ENCODE assay signal across 8 cellular contexts in the genomic region with DNA sequence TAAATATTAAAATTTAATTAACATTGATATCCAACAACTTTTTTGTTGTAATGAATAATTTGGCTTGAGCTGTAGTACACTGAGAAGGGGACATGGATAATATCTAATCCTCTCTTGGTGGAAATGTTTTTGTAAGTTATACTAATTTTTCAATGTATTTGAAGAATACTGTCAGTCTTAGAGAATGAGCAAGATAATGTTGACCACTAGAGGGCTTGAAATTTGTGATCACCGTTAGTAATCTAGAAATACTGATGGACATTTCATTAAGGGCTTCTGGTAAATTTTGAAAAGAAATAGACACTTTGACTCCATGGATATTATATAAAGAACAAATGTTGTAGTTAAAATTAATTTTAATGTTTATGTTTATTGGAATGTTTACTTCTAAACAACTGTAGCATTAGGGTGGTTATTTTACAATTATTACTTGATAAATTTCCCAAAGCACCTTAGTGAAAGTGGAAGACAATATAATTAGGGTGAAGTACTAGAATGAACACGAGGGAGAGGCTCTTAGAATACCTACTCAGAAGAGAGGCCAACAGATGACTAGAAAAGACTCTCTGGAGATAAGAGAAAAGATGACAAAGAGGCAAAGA. TPM values are rescaled to one million over a fixed set of nuclear protein-coding genes. Genes with fewer than 3 reads are reported as not detected.
DNase-seq lines count a peak whose midpoint lies in the region; ATAC-seq and TF ChIP-seq lines count a peak whose summit lies in the region.

No MANE protein-coding gene starts in this region.

- ATAC-seq in lung (ENCODE audit: insufficient read depth, low FRiP score): no peak
- no peak for ATAC-seq in activated naive CD8-positive, alpha-beta T cell treated with anti-CD3 and anti-CD28 coated beads, Interleukin-2, amount 50 U/mL, for 24 hours

- no peak overlapping the region for H3K4me3 Mint-ChIP-seq in brain
- no peak overlapping the region for H3K4me3 Mint-ChIP-seq in activated naive CD8-positive, alpha-beta T cell treated with anti-CD3 and anti-CD28 coated beads, Interleukin-2, amount 50 U/mL, for 24 hours

- H3K36me3 ChIP-seq in lung (ENCODE audit: control insufficient read depth in 2 of 2, insufficient read depth in 2 of 2, low read length in 2 of 2): no peaks in the 10 kb centered on the region

- no peaks in the 10 kb centered on the region for H3K27me3 ChIP-seq in lung (ENCODE audit: control insufficient read depth, insufficient read depth)

- WGBS in lung, 2 donors: 6 to 14% methylated on average over 2 of the region's 2 CpGs

- no peaks in the 10 kb centered on the region for H3K36me3 Mint-ChIP-seq in brain
- no peaks in the 10 kb centered on the region for H3K36me3 Mint-ChIP-seq in activated naive CD8-positive, alpha-beta T cell treated with anti-CD3 and anti-CD28 coated beads, Interleukin-2, amount 50 U/mL, for 24 hours (ENCODE audit: low read depth)

- no peaks in the 10 kb centered on the region for H3K4me1 ChIP-seq in lung (ENCODE audit: control insufficient read depth in 2 of 2, insufficient read depth in 2 of 2, low read length in 2 of 2)

- no peaks in the 10 kb centered on the region for H3K9me3 Mint-ChIP-seq in brain
- peaks cover 5% of the 10 kb centered on the region for H3K9me3 Mint-ChIP-seq in activated naive CD8-positive, alpha-beta T cell treated with anti-CD3 and anti-CD28 coated beads, Interleukin-2, amount 50 U/mL, for 24 hours

- no peaks in the 10 kb centered on the region for H3K4me1 Mint-ChIP-seq in brain
- H3K4me1 Mint-ChIP-seq in activated naive CD8-positive, alpha-beta T cell treated with anti-CD3 and anti-CD28 coated beads, Interleukin-2, amount 50 U/mL, for 24 hours: peaks cover 27% of the 10 kb centered on the region

- no peak overlapping the region for H3K4me3 ChIP-seq in lung

- DNase-seq in NCI-H510A treated with DMSO at 0.1 percent for 48 hours (lab: John Stamatoyannopoulos, UW) (peak; percentile 18), NCI-H510A (lab: John Stamatoyannopoulos, UW) (no peak), M059J (ENCODE audit: low read depth) (peak; percentile 35), lung (ENCODE audit: low spot score) (no peak), NCI-H1417 treated with DMSO at 0.1 percent for 48 hours (lab: John Stamatoyannopoulos, UW) (no peak), DMS153 treated with DMSO at 0.1 percent for 48 hours (lab: John Stamatoyannopoulos, UW; ENCODE audit: unreplicated experiment) (no peak)
- DNase-seq in activated naive CD8-positive, alpha-beta T cell treated with anti-CD3 and anti-CD28 coated beads, Interleukin-2, amount 50 U/mL, for 24 hours: no peak

- no peaks in the 10 kb centered on the region for H3K9me3 ChIP-seq in lung (ENCODE audit: control insufficient read depth in 2 of 2, insufficient read depth in 1 of 2, low read length in 1 of 2)

- H3K27me3 Mint-ChIP-seq in brain: peaks cover 3% of the 10 kb centered on the region
- H3K27me3 Mint-ChIP-seq in activated naive CD8-positive, alpha-beta T cell treated with anti-CD3 and anti-CD28 coated beads, Interleukin-2, amount 50 U/mL, for 24 hours: no peaks in the 10 kb centered on the region

- H3K27ac ChIP-seq in lung (ENCODE audit: low read depth in 1 of 2, low read length in 1 of 2): no peak overlapping the region

- TF ChIP-seq CTCF in brain (conservative IDR thresholded peaks at IDR 0.05): peak; percentile 55 to 73
- peak; percentile 16 for TF ChIP-seq CTCF in lung (IDR thresholded peaks at IDR 0.05; ENCODE audit: control extremely low read depth, extremely low read depth)

- no peak overlapping the region for H3K27ac Mint-ChIP-seq in brain
- no peak overlapping the region for H3K27ac Mint-ChIP-seq in activated naive CD8-positive, alpha-beta T cell treated with anti-CD3 and anti-CD28 coated beads, Interleukin-2, amount 50 U/mL, for 24 hours

RNA-seq across cellular contexts. Expression of a gene that starts 20.0 kb away (rescaled TPM):
- 14.8 and 24.4 TPM in 2 replicates for total RNA-seq in M059J (2014; rRNA removed; shearing (Covaris generic))
- 6.0 TPM for polyA plus RNA-seq in brain (ENCODE audit: insufficient read depth, low read depth, low replicate concordance)
- total RNA-seq in lung: 10 to 100 TPM; 57.0 to 98.2 TPM
- 10 to 100 TPM; 11.9 to 16.2 TPM for polyA plus RNA-seq in lung

Comparison
In these comparisons a context has a peak if more than half of its experiments do, and no peak if none do; other contexts are left out.
1. DNase-seq: peak in NCI-H510A treated with DMSO at 0.1 percent for 48 hours (single experiment) and M059J (single experiment); none in NCI-H510A (single experiment), lung (single experiment), NCI-H1417 treated with DMSO at 0.1 percent for 48 hours (single experiment), DMS153 treated with DMSO at 0.1 percent for 48 hours (single experiment) and activated naive CD8-positive, alpha-beta T cell treated with anti-CD3 and anti-CD28 coated beads, Interleukin-2, amount 50 U/mL, for 24 hours (single experiment).